In genomic region chr16:85182286-85182685, GRCh38 we compare ENCODE assay signal across 18 cellular contexts.
DNase-seq lines count a peak whose midpoint lies in the region; ATAC-seq, FAIRE-seq and TF ChIP-seq lines count a peak whose summit lies in the region.
"Had no signal": no experiment of that assay in that cellular context is flagged by ENCODE, and none has a peak within 500 bp of the region (broad histone marks: within the 10 kb centered on the region; RNA-seq: fewer than 3 reads in every experiment).

No MANE protein-coding gene starts in this region.

- TF ChIP-seq EP300 in H1 (IDR thresholded peaks at IDR 0.05; ENCODE audit: borderline replicate concordance in 1 of 2, low read depth in 2 of 2, low read length in 2 of 2) = no peak

- no peak for TF ChIP-seq CTCF in H1 (IDR thresholded peaks at IDR 0.05; ENCODE audit: control extremely low read depth in 1 of 3, insufficient read depth in 1 of 3, low read depth in 1 of 3, low read length in 3 of 3)

- intact Hi-C loops in left ventricle myocardium superior (cut with micrococcal nuclease) = no loop called here
- intact Hi-C loops in left cardiac atrium (cut with DNase I) = no loop called here

- H4K8ac ChIP-seq in H1 (ENCODE audit: extremely low read depth, insufficient read depth, low read length) (no peak overlapping the region; the same call in 1 of the 2 replicates), mesenchymal stem cell (ENCODE audit: low read length) (peak overlapping the region; percentile 22)

- H3K36me3 ChIP-seq in H1 (ENCODE audit: control insufficient read depth in 2 of 4, insufficient read depth in 4 of 4, low read length in 3 of 4) (0 out of 8 replicates have a peak, but pooled peaks cover 0 to 2% (median 0%) of the 10 kb centered on the region in 4 experiments), mesenchymal stem cell (ENCODE audit: control insufficient read depth in 1 of 2, insufficient read depth in 2 of 2, low read depth in 1 of 2, low read length in 2 of 2) (peaks cover 35 to 55% of the 10 kb centered on the region in 2 experiments)

- H3K4me2 ChIP-seq in H1 (ENCODE audit: insufficient read depth in 1 of 2, low read depth in 2 of 2, low read length in 2 of 2) (no peak overlapping the region), mesenchymal stem cell (ENCODE audit: low read length, poor library complexity, severe bottlenecking) (no peak overlapping the region)

- CTCF ChIA-PET in H1 (lab: Charles Lee; ENCODE audit: partially characterized antibody) = no interaction called here

- H3K9ac ChIP-seq in H1 (replicated peaks in 1 of 4; ENCODE audit: extremely low read depth in 1 of 4, low read depth in 3 of 4, low read length in 3 of 4) (no peak overlapping the region), mesenchymal stem cell (ENCODE audit: low read length) (no peak overlapping the region)

- H2BK12ac ChIP-seq in H1 (ENCODE audit: low read depth, low read length) (no peak overlapping the region), mesenchymal stem cell (ENCODE audit: low read length in 2 of 2) (no peak overlapping the region)

- TF ChIP-seq RAD21 in H1 (IDR thresholded peaks at IDR 0.05 in 1 of 2, conservative IDR thresholded peaks at IDR 0.05 in 1 of 2; ENCODE audit: low read depth in 2 of 2, low read length in 2 of 2) = no peak

- no peak overlapping the region for H4K5ac ChIP-seq in H1 (ENCODE audit: insufficient read length, low read depth, low read length)

- peaks cover 0 to 3% (median 0%) of the 10 kb centered on the region in 4 experiments; a peak in 4 of 7 replicates for H3K4me1 ChIP-seq in H1 (replicated peaks in 1 of 4; ENCODE audit: control insufficient read depth in 3 of 4, insufficient read depth in 4 of 4, low read length in 3 of 4)
- peaks cover 10% of the 10 kb centered on the region for H3K4me1 ChIP-seq in mesenchymal stem cell (ENCODE audit: control insufficient read depth, insufficient read depth, low read depth, low read length)

- 0 out of 2 replicates have a peak, but pooled peaks cover 2% of the 10 kb centered on the region for H3K23me2 ChIP-seq in H1 (ENCODE audit: low read depth, low read length)

- H3K27ac ChIP-seq in H1 (ENCODE audit: low read depth, low read length) = no peak overlapping the region
- no peak overlapping the region for H3K27ac ChIP-seq in mesenchymal stem cell (ENCODE audit: low read length, poor library complexity, severe bottlenecking)

- DNase-seq in left ventricle myocardium superior (peak; percentile 23), left cardiac atrium (no peak), H1 (ENCODE audit: low read depth in 1 of 2, low spot score in 2 of 2) (no peak), mesenchymal stem cell (no peak), pons (ENCODE audit: low spot score) (no peak)
- DNase-seq: C1 segment of cervical spinal cord; Calu3; CD4-positive, alpha-beta memory T cell; COR-L47; DMS53; DMS79 treated with DMSO at 0.1 percent for 48 hours; GF-D8; GOT3; H7; HCEC 1CT had no signal

- H3K14ac ChIP-seq in H1 (ENCODE audit: insufficient read length) (no peak overlapping the region), mesenchymal stem cell (ENCODE audit: low read length in 2 of 2) (no peak overlapping the region)

- H3K9me3 ChIP-seq in H1 (ENCODE audit: insufficient read depth in 2 of 2, low read depth in 1 of 2, low read length in 1 of 2) = peaks cover 0 to 8% of the 10 kb centered on the region in 2 experiments; a peak in 2 of 4 replicates
- H3K9me3 ChIP-seq in mesenchymal stem cell (ENCODE audit: control insufficient read depth, low read length) = peaks cover 18% of the 10 kb centered on the region

- H3K18ac ChIP-seq in H1 (ENCODE audit: extremely low read depth, low read length) = no peak overlapping the region
- no peak overlapping the region for H3K18ac ChIP-seq in mesenchymal stem cell (ENCODE audit: low read depth in 1 of 2, low read length in 2 of 2)

- H2BK120ac ChIP-seq in H1 (replicated peaks; ENCODE audit: low read depth, low read length) (no peak overlapping the region), mesenchymal stem cell (ENCODE audit: low read depth, low read length) (no peak overlapping the region)

- H2AFZ ChIP-seq in H1 (ENCODE audit: low read length) (no peak overlapping the region), mesenchymal stem cell (ENCODE audit: low read depth, low read length) (no peak overlapping the region)

- POLR2A ChIA-PET in H1 (lab: Charles Lee; ENCODE audit: partially characterized antibody) = no interaction called here

- no peak overlapping the region for H2BK20ac ChIP-seq in H1 (ENCODE audit: low read length)

- H3K56ac ChIP-seq in H1 (replicated peaks; ENCODE audit: insufficient read length, low read depth, low read length) = no peak overlapping the region

- H3K4me3 ChIP-seq in H1 (ENCODE audit: extremely low read depth in 1 of 4, insufficient read depth in 2 of 4, low read depth in 3 of 4, low read length in 4 of 4) = no peak overlapping the region
- no peak overlapping the region for H3K4me3 ChIP-seq in mesenchymal stem cell (ENCODE audit: insufficient read depth in 1 of 2, low read depth in 1 of 2, low read length in 2 of 2)

- no peak for TF ChIP-seq POLR2A in H1 (IDR thresholded peaks at IDR 0.05; ENCODE audit: control extremely low read depth in 1 of 2, low read depth in 2 of 2, low read length in 2 of 2)

- ATAC-seq in left ventricle myocardium superior (no peak), left cardiac atrium (no peak), GM18867 (IDR thresholded peaks at IDR 0.05; ENCODE audit: unreplicated experiment) (no peak), HG03460 (IDR thresholded peaks at IDR 0.05; ENCODE audit: unreplicated experiment) (no peak)

- H4K20me1 ChIP-seq in H1 (replicated peaks in 1 of 2; ENCODE audit: control insufficient read depth in 1 of 2, insufficient read depth in 2 of 2, low read length in 2 of 2) = peaks cover 2 to 12% of the 10 kb centered on the region in 2 experiments

- peaks cover 0 to 25% of the 10 kb centered on the region in 2 experiments; a peak in 1 of 4 replicates for H3K79me2 ChIP-seq in H1 (ENCODE audit: control insufficient read depth in 1 of 2, insufficient read depth in 2 of 2, low read length in 2 of 2)

- WGBS in H1 (ENCODE audit: extremely low coverage in 1 of 2, insufficient coverage in 1 of 2, insufficient read length in 1 of 2, insufficient replicate concordance in 2 of 2, low coverage in 1 of 2, low lambda C conversion rate in 2 of 2, missing lambda C conversion rate in 1 of 2), 2 experiments = 89% methylated on average over 11 of the region's 11 CpGs; no CpG with 5 or more reads in 1 of the 2 experiments
- WGBS in mesenchymal stem cell = 95% methylated on average over 11 of the region's 11 CpGs

- FAIRE-seq in H1 (lab: Jason Lieb, UNC) = no peak
- FAIRE-seq: GM18507 had no signal

- H3K4ac ChIP-seq in H1 (replicated peaks; ENCODE audit: insufficient read length, low read depth, low read length) (no peak overlapping the region), mesenchymal stem cell (ENCODE audit: low read depth in 1 of 2, low read length in 2 of 2) (no peak overlapping the region)

- H3K23ac ChIP-seq in H1 (ENCODE audit: insufficient read length) (no peak overlapping the region), mesenchymal stem cell (ENCODE audit: low read length in 2 of 2) (no peak overlapping the region)

- H2BK15ac ChIP-seq in H1 (ENCODE audit: low read length) = peak overlapping the region; percentile 16; the same call in 1 of the 2 replicates
- H2BK15ac ChIP-seq in mesenchymal stem cell (ENCODE audit: low read depth, poor library complexity, severe bottlenecking) = no peak overlapping the region

- H2AK5ac ChIP-seq in H1 (ENCODE audit: low read depth, low read length) = no peak overlapping the region
- no peak overlapping the region for H2AK5ac ChIP-seq in mesenchymal stem cell (ENCODE audit: low read length, severe bottlenecking)

- H3K27me3 ChIP-seq in H1 (replicated peaks in 1 of 4; ENCODE audit: control insufficient read depth in 3 of 4, extremely low read depth in 1 of 4, insufficient read depth in 3 of 4, low read length in 3 of 4) (no peaks in the 10 kb centered on the region), mesenchymal stem cell (ENCODE audit: control insufficient read depth in 1 of 2, insufficient read depth in 1 of 2, low read length in 2 of 2) (no peaks in the 10 kb centered on the region)

- H2BK5ac ChIP-seq in H1 (ENCODE audit: low read depth, low read length) (peak overlapping the region; percentile 52; the same call in 1 of the 2 replicates), mesenchymal stem cell (ENCODE audit: low read depth, low read length, poor library complexity, severe bottlenecking) (no peak overlapping the region)

- H3K79me1 ChIP-seq in H1 (ENCODE audit: low read depth, low read length) = peaks cover 13% of the 10 kb centered on the region
- H3K79me1 ChIP-seq in mesenchymal stem cell (replicated peaks; ENCODE audit: low read length, poor library complexity, severe bottlenecking) = peaks cover 54% of the 10 kb centered on the region

- H4K91ac ChIP-seq in H1 (replicated peaks; ENCODE audit: insufficient read length, low read length) (peak overlapping the region; percentile 53), mesenchymal stem cell (ENCODE audit: low read length) (no peak overlapping the region)

TF ChIP-seq in H1, 55 proteins besides CTCF, POLR2A, EP300 and RAD21 (continues in another document):
- TF ChIP-seq NANOG (IDR thresholded peaks at IDR 0.05; ENCODE audit: insufficient read depth, low read depth, low read length, poor library complexity, severe bottlenecking) (no peak), SIX5 (IDR thresholded peaks at IDR 0.05; ENCODE audit: low read depth, low read length) (no peak), RXRA (IDR thresholded peaks at IDR 0.05; ENCODE audit: insufficient read depth, low read depth, low read length) (no peak), CEBPB (IDR thresholded peaks at IDR 0.05; ENCODE audit: low read depth, low read length) (no peak), ATF3 (IDR thresholded peaks at IDR 0.05; ENCODE audit: insufficient read depth, low read depth, low read length) (no peak), GTF2F1 (IDR thresholded peaks at IDR 0.05; ENCODE audit: borderline replicate concordance, low read depth, low read length) (no peak), FOSL1 (IDR thresholded peaks at IDR 0.05; ENCODE audit: insufficient read depth, low read depth, low read length) (no peak), ATF2 (IDR thresholded peaks at IDR 0.05; ENCODE audit: low read length) (no peak)
